ENCODE assay signal across 20 cellular contexts in genomic region chr11:71189768-71190315, GRCh38.
A peak's percentile ranks its signal among the peaks of the same experiment; 100 is the strongest.
DNase-seq lines count a peak whose midpoint lies in the region; ATAC-seq, FAIRE-seq and TF ChIP-seq lines count a peak whose summit lies in the region.
"Had no signal": no experiment of that assay in that cellular context is flagged by ENCODE, and none has a peak within 500 bp of the region (broad histone marks: within the 10 kb centered on the region; RNA-seq: fewer than 3 reads in every experiment).

No MANE protein-coding gene starts in this region.

- WGBS in HepG2 (ENCODE audit: low lambda C conversion rate) = 94% methylated on average over 9 of the region's 14 CpGs
- 81% methylated on average over 14 of the region's 14 CpGs for WGBS in mesenchymal stem cell

- intact Hi-C loops in HepG2 (cut with micrococcal nuclease; ENCODE audit: unreplicated experiment) (no loop called here), upper lobe of right lung (cut with DNase I) (no loop called here)

- H3K18ac ChIP-seq in mesenchymal stem cell (ENCODE audit: low read depth in 1 of 2, low read length in 2 of 2) = no peak overlapping the region

- H4K8ac ChIP-seq in mesenchymal stem cell (ENCODE audit: low read length) = no peak overlapping the region

- no peaks in the 10 kb centered on the region for H3K4me1 Mint-ChIP-seq in chondrocyte (ENCODE audit: low read depth)
- peaks cover 29% of the 10 kb centered on the region for H3K4me1 Mint-ChIP-seq in progenitor cell of endocrine pancreas (ENCODE audit: low read depth)
- H3K4me1 Mint-ChIP-seq: CD14-positive monocyte had no signal

- H3K4me1 ChIP-seq in HepG2 (ENCODE audit: insufficient read depth, low read length) (peaks cover 24% of the 10 kb centered on the region), upper lobe of right lung (no peaks in the 10 kb centered on the region), mesenchymal stem cell (ENCODE audit: control insufficient read depth, insufficient read depth, low read depth, low read length) (peaks cover under 1% of the 10 kb centered on the region)
- H3K4me1 ChIP-seq: A549 had no signal

- no peak overlapping the region for H2AK5ac ChIP-seq in mesenchymal stem cell (ENCODE audit: low read length, severe bottlenecking)

- BruUV-seq in HepG2 (replicated peaks; lab: Mats Ljungman, UMichigan) = no TSS peak

- no peak for FAIRE-seq in HepG2 (lab: Jason Lieb, UNC)
- FAIRE-seq: A549, D721Med, G401.6, GM12892, HTR-8/SVneo had no signal

- H3K36me3 Mint-ChIP-seq in chondrocyte (ENCODE audit: low read depth) (no peaks in the 10 kb centered on the region), progenitor cell of endocrine pancreas (ENCODE audit: insufficient read depth) (peaks cover 17% of the 10 kb centered on the region)
- H3K36me3 Mint-ChIP-seq: CD14-positive monocyte; CD8-positive, alpha-beta T cell had no signal

- H2BK12ac ChIP-seq in mesenchymal stem cell (ENCODE audit: low read length in 2 of 2) = no peak overlapping the region

- no peak overlapping the region for H4K91ac ChIP-seq in mesenchymal stem cell (ENCODE audit: low read length)

- H3K14ac ChIP-seq in mesenchymal stem cell (ENCODE audit: low read length in 2 of 2) = no peak overlapping the region

- H3K79me1 ChIP-seq in mesenchymal stem cell (replicated peaks; ENCODE audit: low read length, poor library complexity, severe bottlenecking) = no peaks in the 10 kb centered on the region

- H3K4me2 ChIP-seq in HepG2 (ENCODE audit: low read depth, low read length) = no peak overlapping the region
- H3K4me2 ChIP-seq in mesenchymal stem cell (ENCODE audit: low read length, poor library complexity, severe bottlenecking) = no peak overlapping the region
- H3K4me2 ChIP-seq: A549, GM23338 had no signal

- peaks cover 43% of the 10 kb centered on the region for H3K79me2 ChIP-seq in HepG2 (ENCODE audit: insufficient read depth, low read length)

- no peak overlapping the region for H2BK15ac ChIP-seq in mesenchymal stem cell (ENCODE audit: low read depth, poor library complexity, severe bottlenecking)

- H3K9me3 ChIP-seq in HepG2 (ENCODE audit: low read length) (no peaks in the 10 kb centered on the region), upper lobe of right lung (no peaks in the 10 kb centered on the region), mesenchymal stem cell (ENCODE audit: control insufficient read depth, low read length) (no peaks in the 10 kb centered on the region)
- H3K9me3 ChIP-seq: A549 had no signal

- peak; percentile 59 for DNase-seq in chondrocyte (ENCODE audit: low spot score)
- DNase-seq in HepG2 (ENCODE audit: low spot score) = no peak
- DNase-seq in progenitor cell of endocrine pancreas (ENCODE audit: low spot score, unreplicated experiment) = no peak
- peak; percentile 58 for DNase-seq in upper lobe of right lung
- no peak for DNase-seq in NCI-H446 treated with DMSO at 0.1 percent for 48 hours (lab: John Stamatoyannopoulos, UW)
- no peak for DNase-seq in KBM-7
- no peak for DNase-seq in mesenchymal stem cell
- DNase-seq: CD8-positive, alpha-beta T cell; COR-L47; DMS153; DMS79 treated with DMSO at 0.1 percent for 48 hours; EL; H7 had no signal

- peaks cover 21 to 72% of the 10 kb centered on the region in 2 experiments; a peak in 4 of 5 replicates for H3K36me3 ChIP-seq in HepG2 (replicated peaks in 1 of 2; ENCODE audit: control insufficient read depth in 1 of 2, insufficient read depth in 2 of 2, low read length in 2 of 2)
- no peaks in the 10 kb centered on the region for H3K36me3 ChIP-seq in upper lobe of right lung
- H3K36me3 ChIP-seq in mesenchymal stem cell (ENCODE audit: control insufficient read depth in 1 of 2, insufficient read depth in 2 of 2, low read depth in 1 of 2, low read length in 2 of 2) = peaks cover 0 to 11% of the 10 kb centered on the region in 2 experiments

- H3K4me3 Mint-ChIP-seq in chondrocyte (ENCODE audit: unreplicated experiment) (no peak overlapping the region), progenitor cell of endocrine pancreas (ENCODE audit: low read depth) (no peak overlapping the region)
- H3K4me3 Mint-ChIP-seq: CD14-positive monocyte; CD8-positive, alpha-beta T cell; GM23338 had no signal

- H3K4ac ChIP-seq in mesenchymal stem cell (ENCODE audit: low read depth in 1 of 2, low read length in 2 of 2) = no peak overlapping the region

- H2AFZ ChIP-seq in HepG2 (ENCODE audit: low read length) (no peak overlapping the region), mesenchymal stem cell (ENCODE audit: low read depth, low read length) (no peak overlapping the region)
- H2AFZ ChIP-seq: GM23338 had no signal

- no peak for TF ChIP-seq RAD21 in HepG2 (CRISPR knock-in tag; IDR thresholded peaks at IDR 0.05)

- POLR2A ChIA-PET in HepG2 (lab: Yijun Ruan, JAX) = no interaction called here

- in situ Hi-C loops in HepG2 (cut with HindIII; ENCODE audit: extremely low pct_ligation_motif_present, low pct_unique_long_range_greater_than_20kb) = no loop called here
- in situ Hi-C loops in KBM-7 (cut with MboI; ENCODE audit: low pct_unique_long_range_greater_than_20kb, low sequenced_read_pairs) = no loop called here

- H3K9ac ChIP-seq in HepG2 (ENCODE audit: insufficient read depth, low read depth, low read length) (no peak overlapping the region), mesenchymal stem cell (ENCODE audit: low read length) (no peak overlapping the region)

- peaks cover 22% of the 10 kb centered on the region; the same call in 1 of the 2 replicates for H4K20me1 ChIP-seq in HepG2 (ENCODE audit: insufficient read depth, low read length)

- TF ChIP-seq EP300 in HepG2 (IDR thresholded peaks at IDR 0.05; ENCODE audit: low read depth in 2 of 2, low read length in 2 of 2) (no peak), HepG2 (CRISPR knock-in tag; IDR thresholded peaks at IDR 0.05; ENCODE audit: borderline replicate concordance) (no peak)

- H3K27ac ChIP-seq in HepG2 (ENCODE audit: extremely low read length, insufficient read depth, low read length) = no peak overlapping the region
- H3K27ac ChIP-seq in upper lobe of right lung = no peak overlapping the region
- no peak overlapping the region for H3K27ac ChIP-seq in mesenchymal stem cell (ENCODE audit: low read length, poor library complexity, severe bottlenecking)
- H3K27ac ChIP-seq: A549 had no signal

- no peak overlapping the region for H2BK5ac ChIP-seq in mesenchymal stem cell (ENCODE audit: low read depth, low read length, poor library complexity, severe bottlenecking)

- H2BK120ac ChIP-seq in mesenchymal stem cell (ENCODE audit: low read depth, low read length) = no peak overlapping the region

- H3K23ac ChIP-seq in mesenchymal stem cell (ENCODE audit: low read length in 2 of 2) = no peak overlapping the region

- TF ChIP-seq POLR2A in HepG2 (IDR thresholded peaks at IDR 0.05; ENCODE audit: insufficient read depth in 1 of 2, low read depth in 2 of 2, low read length in 2 of 2) = no peak

- TF ChIP-seq CTCF in chondrocyte (IDR thresholded peaks at IDR 0.05) (no peak), HepG2 (CRISPR knock-in tag; IDR thresholded peaks at IDR 0.05) (no peak), progenitor cell of endocrine pancreas (IDR thresholded peaks at IDR 0.05; ENCODE audit: unreplicated experiment) (no peak), upper lobe of right lung (IDR thresholded peaks at IDR 0.05) (no peak)

- no peak overlapping the region for H3K27ac Mint-ChIP-seq in chondrocyte (ENCODE audit: unreplicated experiment)
- H3K27ac Mint-ChIP-seq in progenitor cell of endocrine pancreas = peak overlapping the region; percentile 16
- H3K27ac Mint-ChIP-seq: CD14-positive monocyte; CD8-positive, alpha-beta T cell; GM23338 had no signal

- H3K27me3 ChIP-seq in HepG2 (ENCODE audit: control insufficient read depth in 1 of 2, insufficient read depth in 2 of 2, low read length in 2 of 2) = no peaks in the 10 kb centered on the region
- no peaks in the 10 kb centered on the region for H3K27me3 ChIP-seq in upper lobe of right lung
- no peaks in the 10 kb centered on the region for H3K27me3 ChIP-seq in mesenchymal stem cell (ENCODE audit: control insufficient read depth in 1 of 2, insufficient read depth in 1 of 2, low read length in 2 of 2)

- H3K27me3 Mint-ChIP-seq in chondrocyte (ENCODE audit: low read depth) = peaks cover 46% of the 10 kb centered on the region
- H3K27me3 Mint-ChIP-seq in progenitor cell of endocrine pancreas = no peaks in the 10 kb centered on the region

- CTCF ChIA-PET in HepG2 (lab: Yijun Ruan, JAX; ENCODE audit: low intra/inter-chr PET ratio, low total read pairs) = no interaction called here

- H3K9me3 Mint-ChIP-seq in chondrocyte (ENCODE audit: low read depth) = no peaks in the 10 kb centered on the region
- H3K9me3 Mint-ChIP-seq in progenitor cell of endocrine pancreas (ENCODE audit: low read depth) = no peaks in the 10 kb centered on the region
- H3K9me3 Mint-ChIP-seq: CD8-positive, alpha-beta T cell had no signal

- H3K4me3 ChIP-seq in HepG2 (replicated peaks in 1 of 3; ENCODE audit: insufficient read depth in 1 of 3, low read depth in 2 of 3, low read length in 3 of 3) = no peak overlapping the region
- H3K4me3 ChIP-seq in upper lobe of right lung = no peak overlapping the region
- H3K4me3 ChIP-seq in mesenchymal stem cell (ENCODE audit: insufficient read depth in 1 of 2, low read depth in 1 of 2, low read length in 2 of 2) = no peak overlapping the region
- H3K4me3 ChIP-seq: A549, GM23338 had no signal

- ATAC-seq in HepG2 (no peak), upper lobe of right lung (no peak)
- ATAC-seq: A549; CD8-positive, alpha-beta T cell had no signal

TF ChIP-seq in HepG2, 621 proteins besides CTCF, POLR2A, EP300 and RAD21:
- TF ChIP-seq RBM22 (optimal IDR thresholded peaks at IDR 0.05; ENCODE audit: low read length) = peak; percentile 25
- TF ChIP-seq ZNF776 (CRISPR knock-in tag; IDR thresholded peaks at IDR 0.05) = no peak
- TF ChIP-seq MED8 (CRISPR knock-in tag; IDR thresholded peaks at IDR 0.05; ENCODE audit: insufficient replicate concordance) = no peak

Comparison
In these comparisons a context has a peak if more than half of its experiments do, and no peak if none do; other contexts are left out.
1. DNase-seq: peak in chondrocyte (single experiment) and upper lobe of right lung (single experiment); none in HepG2 (single experiment), progenitor cell of endocrine pancreas (single experiment), NCI-H446 treated with DMSO at 0.1 percent for 48 hours (single experiment), KBM-7 (single experiment) and mesenchymal stem cell (single experiment).